In the genomic region with DNA sequence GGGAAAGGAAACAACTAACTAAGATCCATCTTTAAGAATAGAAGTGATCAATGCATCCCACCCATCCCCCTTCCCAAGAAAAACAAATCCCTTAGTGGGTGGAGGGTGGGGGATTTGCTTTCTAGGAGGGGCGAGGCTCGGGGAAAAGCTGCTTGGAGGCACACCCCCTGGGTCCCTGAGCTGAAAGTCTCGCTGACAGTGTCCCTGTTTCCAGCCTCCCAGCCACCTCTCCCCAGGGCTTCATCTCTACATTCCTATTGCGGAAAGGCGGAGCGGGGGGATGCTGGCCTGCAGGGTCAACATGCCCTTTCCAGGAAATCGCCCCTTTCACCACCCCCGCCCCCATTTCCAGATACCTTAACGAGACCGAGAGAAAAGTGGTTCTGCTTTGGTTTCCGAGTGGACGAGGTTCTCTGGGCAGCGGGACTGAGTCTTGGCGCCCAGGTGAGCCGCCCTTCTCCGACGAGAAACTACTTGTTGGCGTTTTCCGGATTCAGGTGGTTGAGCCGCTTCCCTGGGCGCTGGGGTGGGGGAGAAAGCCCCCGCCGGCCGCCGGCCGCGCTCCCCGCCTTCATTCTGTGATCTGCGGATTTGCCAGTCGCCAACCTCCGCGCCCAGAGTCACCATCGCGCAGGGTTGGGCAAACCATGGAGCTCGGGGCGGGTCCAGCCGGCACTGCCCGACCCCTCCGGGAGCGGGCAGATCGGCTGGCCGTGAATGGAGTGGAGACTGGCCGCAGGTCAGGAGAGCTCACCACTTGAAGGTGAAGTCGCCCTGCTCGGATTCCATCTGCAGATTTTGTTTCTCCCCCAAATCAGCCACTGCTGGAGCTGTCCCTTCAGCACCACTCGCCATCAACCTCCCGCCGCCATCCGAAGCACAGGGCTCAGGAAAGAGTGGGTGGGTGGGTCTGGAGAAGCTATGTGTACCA, we compare ENCODE assay signal across 8 cellular contexts. TPM values are rescaled to one million over a fixed set of nuclear protein-coding genes. Genes with fewer than 3 reads are reported as not detected.
DNase-seq lines count a peak whose midpoint lies in the region; ATAC-seq and TF ChIP-seq lines count a peak whose summit lies in the region.

No MANE protein-coding gene starts in this region.

- no peak overlapping the region for H3K27ac ChIP-seq in mesendoderm (ENCODE audit: low read depth, low read length)
- H3K27ac ChIP-seq in vagina = no peak overlapping the region

- no peak overlapping the region for H3K9ac ChIP-seq in mesendoderm (ENCODE audit: low read length)

- H3K56ac ChIP-seq in mesendoderm (ENCODE audit: low read length) = no peak overlapping the region

- no peaks in the 10 kb centered on the region for H3K36me3 Mint-ChIP-seq in brain

- no peak overlapping the region for H3K4me3 ChIP-seq in mesendoderm (ENCODE audit: low read length)
- H3K4me3 ChIP-seq in vagina = no peak overlapping the region

- TF ChIP-seq CTCF in brain (conservative IDR thresholded peaks at IDR 0.05) = no peak
- TF ChIP-seq CTCF in vagina (IDR thresholded peaks at IDR 0.05) = no peak

- H3K18ac ChIP-seq in mesendoderm (ENCODE audit: low read length) = no peak overlapping the region

- no peak for ATAC-seq in GM21737 (IDR thresholded peaks at IDR 0.05; ENCODE audit: unreplicated experiment)
- ATAC-seq in Right ventricle myocardium superior (ENCODE audit: poor library complexity) = no peak

- peak overlapping the region; percentile 48 for H3K4me2 ChIP-seq in mesendoderm (ENCODE audit: low read length)

- H3K79me1 ChIP-seq in mesendoderm (ENCODE audit: low read length) = no peaks in the 10 kb centered on the region

- peaks cover 0 to 15% (median 4%) of the 10 kb centered on the region in 5 experiments for H3K9me3 Mint-ChIP-seq in brain

- H2BK15ac ChIP-seq in mesendoderm (replicated peaks; ENCODE audit: low read depth) = no peak overlapping the region

- no peak overlapping the region for H3K4ac ChIP-seq in mesendoderm (ENCODE audit: low read depth, low read length)

- WGBS in mesendoderm (ENCODE audit: extremely low coverage, insufficient coverage, low lambda C conversion rate) = no CpG with 5 or more reads among the region's 49 CpGs

- H3K27me3 Mint-ChIP-seq in brain = peaks cover 84% of the 10 kb centered on the region

- H3K4me1 ChIP-seq in mesendoderm (ENCODE audit: control insufficient read depth, low read depth, low read length) = no peaks in the 10 kb centered on the region
- peaks cover 5% of the 10 kb centered on the region for H3K4me1 ChIP-seq in vagina

- no peak overlapping the region for H4K5ac ChIP-seq in mesendoderm (ENCODE audit: low read length)

- no peaks in the 10 kb centered on the region for H3K79me2 ChIP-seq in mesendoderm (ENCODE audit: control insufficient read depth, insufficient read depth, low read length)

- H3K27me3 ChIP-seq in mesendoderm (ENCODE audit: insufficient read depth, low read length, poor library complexity) (peaks cover 20% of the 10 kb centered on the region), vagina (peaks cover 6% of the 10 kb centered on the region)

- no peak overlapping the region for H3K23ac ChIP-seq in mesendoderm (ENCODE audit: low read length)

- no peak overlapping the region for H2BK5ac ChIP-seq in mesendoderm (ENCODE audit: low read length)

- H2BK120ac ChIP-seq in mesendoderm (ENCODE audit: low read depth, low read length) = no peak overlapping the region

- H3K27ac Mint-ChIP-seq in brain = no peak overlapping the region

- intact Hi-C loops in Right ventricle myocardium superior (cut with DNase I) (no loop called here), vagina (cut with DNase I) (no loop called here)

- H4K8ac ChIP-seq in mesendoderm (ENCODE audit: low read depth, low read length) = no peak overlapping the region

- H2AK5ac ChIP-seq in mesendoderm (ENCODE audit: low read length) = no peak overlapping the region

- DNase-seq in COLO829 (ENCODE audit: low spot score) = peak; percentile 23
- peak; percentile 19 for DNase-seq in LHCN-M2 (ENCODE audit: low read depth)
- peak; percentile 82 for DNase-seq in mesendoderm
- DNase-seq in OCI-M2 (lab: John Stamatoyannopoulos, UW; ENCODE audit: unreplicated experiment) = no peak
- no peak for DNase-seq in Right ventricle myocardium superior
- no peak for DNase-seq in vagina (ENCODE audit: extremely low spot score in 2 of 2)

- H3K36me3 ChIP-seq in mesendoderm (ENCODE audit: control insufficient read depth, insufficient read depth, low read length) (no peaks in the 10 kb centered on the region), vagina (no peaks in the 10 kb centered on the region)

- H3K4me3 Mint-ChIP-seq in brain = peak overlapping the region; percentile 79 to 85 (median 82)

- no peak for TF ChIP-seq POLR2A in vagina (IDR thresholded peaks at IDR 0.05)

- no peaks in the 10 kb centered on the region for H3K9me3 ChIP-seq in vagina

- peaks cover 10% of the 10 kb centered on the region for H3K4me1 Mint-ChIP-seq in brain

RNA-seq across cellular contexts. Expression of a gene that starts 0.5 kb away (rescaled TPM):
- total RNA-seq in LHCN-M2 (2014; rRNA removed) (not detected in 2 replicates), Right ventricle myocardium superior (not detected), vagina (0.25 TPM)
- not detected for polyA plus RNA-seq in LHCN-M2 (2012)
- polyA plus RNA-seq in brain (ENCODE audit: insufficient read depth, low read depth, low replicate concordance) = 3.5 TPM
- 0.06 TPM for polyA plus RNA-seq in mesendoderm (2013, experiment 1 of 2)
- 0.18 TPM for polyA plus RNA-seq in mesendoderm (2013, experiment 2 of 2)

Comparison
In these comparisons a context has a peak if more than half of its experiments do, and no peak if none do; other contexts are left out.
1. DNase-seq: peak in COLO829 (single experiment), LHCN-M2 (single experiment) and mesendoderm (single experiment); none in OCI-M2 (single experiment), Right ventricle myocardium superior (single experiment) and vagina (0 of 2).